In genomic region chr12:105993766-105994165, GRCh38 we compare ENCODE assay signal across 14 cellular contexts.
DNase-seq lines count a peak whose midpoint lies in the region; ATAC-seq and TF ChIP-seq lines count a peak whose summit lies in the region.
"Had no signal": no experiment of that assay in that cellular context is flagged by ENCODE, and none has a peak within 500 bp of the region (broad histone marks: within the 10 kb centered on the region; RNA-seq: fewer than 3 reads in every experiment).

No MANE protein-coding gene starts in this region.

- peak overlapping the region; percentile 50 for H2AK5ac ChIP-seq in mesenchymal stem cell (ENCODE audit: low read length, severe bottlenecking)

- intact Hi-C loops in sciatic nerve (cut with DNase I): loop anchor here (10.0 kb wide), 1 partner anchor 131 kb away; no protein-coding TSS in a partner anchor

- WGBS in mesenchymal stem cell: 82% methylated on average over 14 of the region's 14 CpGs

- H3K79me1 ChIP-seq in mesenchymal stem cell (replicated peaks; ENCODE audit: low read length, poor library complexity, severe bottlenecking): no peaks in the 10 kb centered on the region

- H3K4me3 ChIP-seq in GM06990 (replicated peaks; ENCODE audit: low read depth, low read length): no peak overlapping the region
- peak overlapping the region; percentile 12 for H3K4me3 ChIP-seq in SJSA1
- no peak overlapping the region for H3K4me3 ChIP-seq in mesenchymal stem cell (ENCODE audit: insufficient read depth in 1 of 2, low read depth in 1 of 2, low read length in 2 of 2)
- H3K4me3 ChIP-seq: K562 had no signal

- DNase-seq in GM06990 (ENCODE audit: extremely low read depth, insufficient read length) (peak; percentile 3), SJSA1 (ENCODE audit: low read depth in 1 of 2, low spot score in 2 of 2) (peak; percentile 97 to 99), mesenchymal stem cell (peak; percentile 65), sciatic nerve (ENCODE audit: low spot score) (peak; percentile 58), NCI-H2107 (lab: John Stamatoyannopoulos, UW) (no peak)
- DNase-seq: CD4-positive, alpha-beta T cell; DND-41; NCI-H1436 treated with DMSO at 0.1 percent for 48 hours; NCI-H2081; NCI-H524 had no signal

- no peak for TF ChIP-seq CTCF in GM06990 (IDR thresholded peaks at IDR 0.05; ENCODE audit: insufficient read depth, low read length, poor library complexity, severe bottlenecking)

- peak overlapping the region in 1 of 2 experiments; percentile 38 for H2BK12ac ChIP-seq in mesenchymal stem cell (ENCODE audit: low read length in 2 of 2)

- no peak overlapping the region for H2BK5ac ChIP-seq in mesenchymal stem cell (ENCODE audit: low read depth, low read length, poor library complexity, severe bottlenecking)

- peak overlapping the region; percentile 19 for H4K8ac ChIP-seq in mesenchymal stem cell (ENCODE audit: low read length)

- no peaks in the 10 kb centered on the region for H3K36me3 ChIP-seq in GM06990 (ENCODE audit: control insufficient read depth, insufficient read depth, low read length)
- H3K36me3 ChIP-seq in SJSA1: no peaks in the 10 kb centered on the region
- H3K36me3 ChIP-seq in mesenchymal stem cell (ENCODE audit: control insufficient read depth in 1 of 2, insufficient read depth in 2 of 2, low read depth in 1 of 2, low read length in 2 of 2): no peaks in the 10 kb centered on the region

- peak overlapping the region; percentile 26 for H2BK15ac ChIP-seq in mesenchymal stem cell (ENCODE audit: low read depth, poor library complexity, severe bottlenecking)

- ATAC-seq in sciatic nerve (peak; percentile 75), HG02938 (IDR thresholded peaks at IDR 0.05; ENCODE audit: unreplicated experiment) (no peak)
- ATAC-seq in activated CD4-positive, CD25-positive, alpha-beta regulatory T cell treated with anti-CD3 and anti-CD28 coated beads, Interleukin-2, amount 50 U/mL, for 24 hours: no peak
- ATAC-seq: K562 had no signal

- no peaks in the 10 kb centered on the region; the same call in none of the 2 replicates for H3K27me3 ChIP-seq in GM06990 (replicated peaks; ENCODE audit: control insufficient read depth, insufficient read depth, low read length)
- no peaks in the 10 kb centered on the region for H3K27me3 ChIP-seq in SJSA1 (replicated peaks)
- H3K27me3 ChIP-seq in mesenchymal stem cell (ENCODE audit: control insufficient read depth in 1 of 2, insufficient read depth in 1 of 2, low read length in 2 of 2): peaks cover 0 to 20% of the 10 kb centered on the region in 2 experiments

- H3K18ac ChIP-seq in mesenchymal stem cell (ENCODE audit: low read depth in 1 of 2, low read length in 2 of 2): peak overlapping the region; percentile 25 to 28

- H3K4ac ChIP-seq in mesenchymal stem cell (ENCODE audit: low read depth in 1 of 2, low read length in 2 of 2): no peak overlapping the region

- H3K9ac ChIP-seq in mesenchymal stem cell (ENCODE audit: low read length): no peak overlapping the region

- no peak overlapping the region for H4K91ac ChIP-seq in mesenchymal stem cell (ENCODE audit: low read length)

- H2BK120ac ChIP-seq in mesenchymal stem cell (ENCODE audit: low read depth, low read length): no peak overlapping the region

- no peak overlapping the region for H3K23ac ChIP-seq in mesenchymal stem cell (ENCODE audit: low read length in 2 of 2)

- H3K4me2 ChIP-seq in mesenchymal stem cell (ENCODE audit: low read length, poor library complexity, severe bottlenecking): no peak overlapping the region

- H3K4me1 ChIP-seq in SJSA1 (replicated peaks) (peaks cover 54% of the 10 kb centered on the region), mesenchymal stem cell (ENCODE audit: control insufficient read depth, insufficient read depth, low read depth, low read length) (peaks cover 13% of the 10 kb centered on the region)

- H3K9me3 ChIP-seq in SJSA1 (replicated peaks) (no peaks in the 10 kb centered on the region), mesenchymal stem cell (ENCODE audit: control insufficient read depth, low read length) (no peaks in the 10 kb centered on the region)

- H3K27ac ChIP-seq in SJSA1 (peak overlapping the region; percentile 100), mesenchymal stem cell (ENCODE audit: low read length, poor library complexity, severe bottlenecking) (no peak overlapping the region)
- H3K27ac ChIP-seq: HL-60 had no signal

- H3K14ac ChIP-seq in mesenchymal stem cell (ENCODE audit: low read length in 2 of 2): no peak overlapping the region

- no peak overlapping the region for H2AFZ ChIP-seq in mesenchymal stem cell (ENCODE audit: low read depth, low read length)
